ENCODE assay signal across 27 cellular contexts in genomic region chr1:183991360-183992155, GRCh38. TPM values are rescaled to one million over a fixed set of nuclear protein-coding genes. Genes with fewer than 3 reads are reported as not detected.
"Had no signal": no experiment of that assay in that cellular context is flagged by ENCODE, and none has a peak within 500 bp of the region (broad histone marks: within the 10 kb centered on the region; RNA-seq: fewer than 3 reads in every experiment).

No MANE protein-coding gene starts in this region.

- H3K27me3 ChIP-seq: hepatocyte, stomach, testis, uterus had no signal

- H3K9me3 Mint-ChIP-seq: activated CD4-positive, alpha-beta memory T cell treated with anti-CD3 and anti-CD28 coated beads, Interleukin-2, amount 10 ng/mL, durations not matched to agents 7 days and 5 days; activated naive CD4-positive, alpha-beta T cell treated with anti-CD3 and anti-CD28 coated beads for 36 hours; immature natural killer cell; memory B cell; nephron; stimulated activated memory B cell treated with anti-CD40 and anti-IgM and Interleukin-4, amounts not matched to agents 10 μg/mL and 1 μg/mL and 100 μg/mL, for 72 hours had no signal

- H3K27ac ChIP-seq: hepatocyte, parathyroid adenoma, stomach, testis, uterus had no signal

- H3K4me1 ChIP-seq: parathyroid adenoma, uterus had no signal

- H3K36me3 Mint-ChIP-seq: memory B cell; stimulated activated memory B cell treated with anti-CD40 and anti-IgM and Interleukin-4, amounts not matched to agents 10 μg/mL and 1 μg/mL and 100 μg/mL, for 72 hours had no signal

- DNase-seq: activated CD4-positive, alpha-beta memory T cell treated with anti-CD3 and anti-CD28 coated beads, Interleukin-2, amount 10 ng/mL, durations not matched to agents 7 days and 5 days; activated CD4-positive, alpha-beta T cell treated with anti-CD3 and anti-CD28 coated beads for 4 hours; activated CD4-positive, CD25-positive, alpha-beta regulatory T cell; activated effector memory CD4-positive, alpha-beta T cell treated with Interleukin-2 at 50 U/mL for 16 hours; activated naive CD4-positive, alpha-beta T cell treated with anti-CD3 and anti-CD28 coated beads for 36 hours; activated T-cell treated with anti-CD3 and anti-CD28 coated beads, Interleukin-2, amount 50 U/mL, for 72 hours; amygdala; central memory CD4-positive, alpha-beta T cell; effector memory CD8-positive, alpha-beta T cell; foreskin melanocyte; glutamatergic neuron; immature natural killer cell; stimulated activated CD4-positive, alpha-beta T cell treated with anti-CD3 and anti-CD28 coated beads, Interleukin-15, amount 100 ng/mL, for 24 hours; stomach; testis; trophoblast cell; uterus had no signal

- H3K27me3 Mint-ChIP-seq: activated CD4-positive, alpha-beta memory T cell treated with anti-CD3 and anti-CD28 coated beads, Interleukin-2, amount 10 ng/mL, durations not matched to agents 7 days and 5 days; effector memory CD8-positive, alpha-beta T cell had no signal

- ATAC-seq: activated T-cell treated with anti-CD3 and anti-CD28 coated beads, Interleukin-2, amount 50 U/mL, for 72 hours; effector memory CD8-positive, alpha-beta T cell; esophagus mucosa; sciatic nerve; stimulated activated memory B cell treated with anti-CD40 and anti-IgM and Interleukin-4, amounts not matched to agents 10 μg/mL and 1 μg/mL and 100 μg/mL, for 72 hours had no signal

- H3K9me3 ChIP-seq: stomach, testis, uterus had no signal

- H3K4me3 ChIP-seq: hepatocyte, smooth muscle cell, stomach, testis, uterus had no signal

- H3K4me3 Mint-ChIP-seq: activated CD4-positive, alpha-beta memory T cell treated with anti-CD3 and anti-CD28 coated beads, Interleukin-2, amount 10 ng/mL, durations not matched to agents 7 days and 5 days; activated naive CD4-positive, alpha-beta T cell treated with anti-CD3 and anti-CD28 coated beads for 36 hours; activated T-cell treated with anti-CD3 and anti-CD28 coated beads, Interleukin-2, amount 50 U/mL, for 72 hours; effector memory CD8-positive, alpha-beta T cell; immature natural killer cell; memory B cell; nephron; stimulated activated memory B cell treated with anti-CD40 and anti-IgM and Interleukin-4, amounts not matched to agents 10 μg/mL and 1 μg/mL and 100 μg/mL, for 72 hours; T-helper 1 cell treated with Interleukin-12 subunit alpha and Interleukin-12 subunit beta and Interleukin-4 antibody, amounts not matched to agents 30 μg/mL and 1 μg/mL, for 36 hours had no signal

- H3K27ac Mint-ChIP-seq: activated CD4-positive, alpha-beta memory T cell treated with anti-CD3 and anti-CD28 coated beads, Interleukin-2, amount 10 ng/mL, durations not matched to agents 7 days and 5 days; activated naive CD4-positive, alpha-beta T cell treated with anti-CD3 and anti-CD28 coated beads for 36 hours; activated T-cell treated with anti-CD3 and anti-CD28 coated beads, Interleukin-2, amount 50 U/mL, for 72 hours; memory B cell; nephron; stimulated activated memory B cell treated with anti-CD40 and anti-IgM and Interleukin-4, amounts not matched to agents 10 μg/mL and 1 μg/mL and 100 μg/mL, for 72 hours; T-helper 1 cell treated with Interleukin-12 subunit alpha and Interleukin-12 subunit beta and Interleukin-4 antibody, amounts not matched to agents 30 μg/mL and 1 μg/mL, for 36 hours had no signal

- H3K36me3 ChIP-seq: stomach, uterus had no signal

RNA-seq across cellular contexts. Expression of gene COLGALT2, which starts 46.0 kb away (rescaled TPM):
- total RNA-seq: endothelial cell of umbilical vein had no signal
